Comparison of ENCODE assay signal across 21 cellular contexts in genomic region chr5:34903260-34903659, GRCh38.
"Had no signal": no experiment of that assay in that cellular context is flagged by ENCODE, and none has a peak within 500 bp of the region (broad histone marks: within the 10 kb centered on the region; RNA-seq: fewer than 3 reads in every experiment).

No MANE protein-coding gene starts in this region.

- H3K27ac ChIP-seq: PC-9, SJSA1, SK-N-MC had no signal

- H3K27me3 ChIP-seq: SJSA1 had no signal

- H3K4me3 ChIP-seq: PC-9, SJSA1, SK-N-MC had no signal

- DNase-seq: Karpas-422, KG1, MM.1S, NCI-H1092 treated with DMSO at 0.1 percent for 48 hours, NCI-H1436, NCI-H187, NCI-H2029, NCI-H2081 treated with DMSO at 0.1 percent for 48 hours, NCI-H2171, NCI-H226, NCI-H446, NCI-H510A, NCI-H524 treated with DMSO at 0.1 percent for 48 hours, NCI-H69, NCI-H774, PC-9, Right ventricle myocardium superior, RPMI8226, SIG-M5 had no signal

- H3K9me3 ChIP-seq: SJSA1 had no signal

- H3K4me1 ChIP-seq: SJSA1 had no signal
